9 cellular contexts compared by ENCODE assay signal in the genomic region with DNA sequence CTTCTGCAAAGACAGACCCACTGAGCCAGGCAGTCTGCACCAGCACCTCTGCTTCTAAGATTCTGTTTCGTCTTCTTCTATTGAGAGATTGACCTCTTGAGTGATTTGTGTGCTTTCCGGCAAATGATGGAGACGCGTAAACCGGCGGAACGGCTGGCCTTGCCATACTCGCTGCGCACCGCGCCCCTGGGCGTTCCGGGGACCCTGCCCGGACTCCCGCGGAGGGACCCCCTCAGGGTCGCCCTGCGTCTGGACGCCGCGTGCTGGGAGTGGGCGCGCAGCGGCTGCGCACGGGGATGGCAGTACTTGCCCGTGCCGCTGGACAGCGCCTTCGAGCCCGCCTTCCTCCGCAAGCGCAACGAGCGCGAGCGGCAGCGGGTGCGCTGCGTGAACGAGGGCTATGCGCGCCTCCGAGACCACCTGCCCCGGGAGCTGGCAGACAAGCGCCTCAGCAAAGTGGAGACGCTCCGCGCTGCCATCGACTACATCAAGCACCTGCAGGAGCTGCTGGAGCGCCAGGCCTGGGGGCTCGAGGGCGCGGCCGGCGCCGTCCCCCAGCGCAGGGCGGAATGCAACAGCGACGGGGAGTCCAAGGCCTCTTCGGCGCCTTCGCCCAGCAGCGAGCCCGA. TPM values are rescaled to one million over a fixed set of nuclear protein-coding genes. Genes with fewer than 3 reads are reported as not detected.
DNase-seq lines count a peak whose midpoint lies in the region; TF ChIP-seq lines count a peak whose summit lies in the region.
"Had no signal": no experiment of that assay in that cellular context is flagged by ENCODE, and none has a peak within 500 bp of the region (broad histone marks: within the 10 kb centered on the region; RNA-seq: fewer than 3 reads in every experiment).

No MANE protein-coding gene starts in this region.

- TF ChIP-seq CTCF in spleen (IDR thresholded peaks at IDR 0.05 in 8 of 11, conservative IDR thresholded peaks at IDR 0.05 in 3 of 11) (peak in 1 of 11 experiments; percentile 24), transverse colon (IDR thresholded peaks at IDR 0.05) (no peak)

- no CpG with 5 or more reads among the region's 66 CpGs for WGBS in iPS DF 6.9 (ENCODE audit: insufficient coverage, insufficient read length)
- WGBS in spleen, 5 donors, result 2 to 7% (median 4%) methylated on average over 19 to 66 of the region's 66 CpGs
- WGBS in transverse colon (ENCODE audit: low coverage in 1 of 2), 2 donors, result 27% methylated on average over 52 of the region's 66 CpGs; no CpG with 5 or more reads in 1 of the 2 donors

- intact Hi-C loops in spleen (cut with DNase I; ENCODE audit: low total_unique reads) (no loop called here), transverse colon (cut with DNase I; ENCODE audit: low total_unique reads) (no loop called here)

- H3K27ac ChIP-seq in iPS DF 6.9 (ENCODE audit: low read length) (no peak overlapping the region), spleen (no peak overlapping the region), transverse colon (no peak overlapping the region)

- in situ Hi-C loops in transverse colon (cut with MboI; ENCODE audit: low pct_ligation_motif_present in 1 of 4, low pct_unique_long_range_greater_than_20kb in 1 of 4, low sequenced_read_pairs in 3 of 4), result no loop called here

- no peaks in the 10 kb centered on the region for H3K9me3 Mint-ChIP-seq in T-helper 1 cell treated with Interleukin-12 subunit alpha and Interleukin-12 subunit beta and Interleukin-4 antibody, amounts not matched to agents 30 μg/mL and 1 μg/mL, for 36 hours
- H3K9me3 Mint-ChIP-seq in T-helper 2 cell treated with Interferon-gamma antibody and Interleukin-4, amounts not matched to agents 5 μg/mL and 100 μg/mL, for 36 hours, result no peaks in the 10 kb centered on the region

- H3K4me1 ChIP-seq in iPS DF 6.9 (ENCODE audit: control insufficient read depth, insufficient read depth, low read length) (no peaks in the 10 kb centered on the region), spleen (peaks cover 7 to 42% (median 14%) of the 10 kb centered on the region in 6 donors), transverse colon (peaks cover 0 to 9% (median 0%) of the 10 kb centered on the region in 4 donors)

- TF ChIP-seq EP300 in transverse colon (IDR thresholded peaks at IDR 0.05; ENCODE audit: low read depth), result no peak

- H3K4me3 ChIP-seq in iPS DF 6.9 (ENCODE audit: low read length) (peak overlapping the region; percentile 33; the same call in 1 of the 2 replicates), spleen (peak overlapping the region in 7 of 8 donors; percentile 15 to 61 (median 30)), transverse colon (peak overlapping the region in 1 of 4 donors; percentile 29)

- peaks cover 77% of the 10 kb centered on the region for H3K27me3 Mint-ChIP-seq in T-helper 1 cell treated with Interleukin-12 subunit alpha and Interleukin-12 subunit beta and Interleukin-4 antibody, amounts not matched to agents 30 μg/mL and 1 μg/mL, for 36 hours (ENCODE audit: low read depth)
- H3K27me3 Mint-ChIP-seq in T-helper 2 cell treated with Interferon-gamma antibody and Interleukin-4, amounts not matched to agents 5 μg/mL and 100 μg/mL, for 36 hours (ENCODE audit: low read depth), result peaks cover 82% of the 10 kb centered on the region

- TF ChIP-seq POLR2A in spleen (IDR thresholded peaks at IDR 0.05) (no peak), transverse colon (IDR thresholded peaks at IDR 0.05) (no peak)

- H3K4me3 Mint-ChIP-seq in T-helper 1 cell treated with Interleukin-12 subunit alpha and Interleukin-12 subunit beta and Interleukin-4 antibody, amounts not matched to agents 30 μg/mL and 1 μg/mL, for 36 hours, result peak overlapping the region; percentile 28
- peak overlapping the region; percentile 62 for H3K4me3 Mint-ChIP-seq in T-helper 2 cell treated with Interferon-gamma antibody and Interleukin-4, amounts not matched to agents 5 μg/mL and 100 μg/mL, for 36 hours

- peaks cover 24% of the 10 kb centered on the region for H3K27me3 ChIP-seq in iPS DF 6.9 (ENCODE audit: control insufficient read depth, insufficient read depth, low read length)
- H3K27me3 ChIP-seq in spleen (replicated peaks in 1 of 7), result peaks cover 0 to 65% (median 41%) of the 10 kb centered on the region in 7 donors
- peaks cover 64% of the 10 kb centered on the region for H3K27me3 ChIP-seq in transverse colon

- DNase-seq in T-helper 1 cell (no peak), iPS DF 6.9 (ENCODE audit: low read depth, low spot score) (peak; percentile 61), spleen (peak; percentile 76), SIG-M5 treated with dmso at 0.1 percent for 504 hours (lab: John Stamatoyannopoulos, UW; ENCODE audit: unreplicated experiment) (no peak), transverse colon (no peak), H4 (ENCODE audit: low spot score) (no peak)
- DNase-seq in T-helper 2 cell treated with Interferon-gamma antibody and Interleukin-4, amounts not matched to agents 5 μg/mL and 100 μg/mL, for 36 hours (ENCODE audit: low spot score), result no peak

- H3K27ac Mint-ChIP-seq in T-helper 1 cell treated with Interleukin-12 subunit alpha and Interleukin-12 subunit beta and Interleukin-4 antibody, amounts not matched to agents 30 μg/mL and 1 μg/mL, for 36 hours, result no peak overlapping the region
- no peak overlapping the region for H3K27ac Mint-ChIP-seq in T-helper 2 cell treated with Interferon-gamma antibody and Interleukin-4, amounts not matched to agents 5 μg/mL and 100 μg/mL, for 36 hours

- no peaks in the 10 kb centered on the region for H3K36me3 Mint-ChIP-seq in T-helper 1 cell treated with Interleukin-12 subunit alpha and Interleukin-12 subunit beta and Interleukin-4 antibody, amounts not matched to agents 30 μg/mL and 1 μg/mL, for 36 hours (ENCODE audit: low read depth)
- H3K36me3 Mint-ChIP-seq in T-helper 2 cell treated with Interferon-gamma antibody and Interleukin-4, amounts not matched to agents 5 μg/mL and 100 μg/mL, for 36 hours (ENCODE audit: low read depth), result no peaks in the 10 kb centered on the region

- H3K36me3 ChIP-seq in iPS DF 6.9 (ENCODE audit: control insufficient read depth, insufficient read depth, low read length) (no peaks in the 10 kb centered on the region), spleen (no peaks in the 10 kb centered on the region), transverse colon (no peaks in the 10 kb centered on the region)

- H3K9me3 ChIP-seq in iPS DF 6.9 (ENCODE audit: control insufficient read depth, insufficient read depth, low read length) (no peaks in the 10 kb centered on the region), spleen (no peaks in the 10 kb centered on the region), transverse colon (no peaks in the 10 kb centered on the region)

- peaks cover 14% of the 10 kb centered on the region for H3K4me1 Mint-ChIP-seq in T-helper 1 cell treated with Interleukin-12 subunit alpha and Interleukin-12 subunit beta and Interleukin-4 antibody, amounts not matched to agents 30 μg/mL and 1 μg/mL, for 36 hours (ENCODE audit: low read depth)
- H3K4me1 Mint-ChIP-seq in T-helper 2 cell treated with Interferon-gamma antibody and Interleukin-4, amounts not matched to agents 5 μg/mL and 100 μg/mL, for 36 hours (ENCODE audit: low read depth), result peaks cover 26% of the 10 kb centered on the region

RNA-seq across cellular contexts. Expression of a gene that starts 0.7 kb away (rescaled TPM):
- total RNA-seq in spleen, result not detected
- polyA plus RNA-seq in spleen, result under 1 TPM; 0.03 to 0.13 (median 0.05) TPM
- total RNA-seq in transverse colon, result not detected
- not detected in 2 replicates for total RNA-seq in H4 (2014; rRNA removed; shearing (Covaris generic))
- total RNA-seq: fibroblast of lung had no signal
- polyA plus RNA-seq: fibroblast of lung had no signal

RNA-seq across cellular contexts. Expression of a gene that starts 14.3 kb away (rescaled TPM):
- total RNA-seq in spleen (10 to 100 TPM; 24.9 to 38.4 (median 30.0) TPM), transverse colon (10 to 100 TPM; 41.6 to 71.2 (median 42.4) TPM)
- polyA plus RNA-seq in spleen, result 1 to 10 TPM; 8.2 to 9.3 (median 8.7) TPM
- total RNA-seq in H4 (2014; rRNA removed; shearing (Covaris generic)), result 20.3 and 35.0 TPM in 2 replicates

Comparison
In these comparisons a context has a peak if more than half of its experiments do, and no peak if none do; other contexts are left out.
1. DNase-seq: peak in iPS DF 6.9 (single experiment) and spleen (single experiment); none in T-helper 1 cell (0 of 5), T-helper 2 cell treated with Interferon-gamma antibody and Interleukin-4, amounts not matched to agents 5 μg/mL and 100 μg/mL, for 36 hours (single experiment), SIG-M5 treated with dmso at 0.1 percent for 504 hours (single experiment), transverse colon (single experiment) and H4 (single experiment).